In the genomic region with DNA sequence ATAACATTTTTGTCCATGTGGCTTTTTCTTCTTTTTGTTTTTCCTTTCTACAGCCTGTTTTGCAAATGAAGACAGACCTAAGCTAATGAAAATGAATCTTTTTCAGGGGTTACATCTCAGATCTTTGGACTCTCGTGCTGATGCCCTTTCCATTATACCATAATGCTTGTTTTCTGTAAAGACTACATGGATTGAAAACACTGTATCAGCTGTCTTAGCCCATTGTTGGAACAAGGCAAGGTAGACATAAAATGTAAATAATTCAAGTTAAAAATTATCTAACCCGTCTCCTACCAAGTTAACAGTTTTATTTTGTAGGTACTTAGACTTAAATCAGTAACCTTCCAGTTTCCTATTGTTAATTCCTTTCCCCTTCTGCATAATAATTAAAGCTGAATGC, we compare ENCODE assay signal across 12 cellular contexts. TPM values are rescaled to one million over a fixed set of nuclear protein-coding genes. Genes with fewer than 3 reads are reported as not detected.
DNase-seq lines count a peak whose midpoint lies in the region; ATAC-seq and TF ChIP-seq lines count a peak whose summit lies in the region.
"Had no signal": no experiment of that assay in that cellular context is flagged by ENCODE, and none has a peak within 500 bp of the region (broad histone marks: within the 10 kb centered on the region; RNA-seq: fewer than 3 reads in every experiment).

No MANE protein-coding gene starts in this region.

- peaks cover 26 to 48% (median 38%) of the 10 kb centered on the region in 10 experiments; a peak in 19 of 20 replicates for H3K4me1 ChIP-seq in BLaER1 treated with 17β-estradiol and CSF1 and Interleukin-3, amounts not matched to agents 10 nM and 100 nM
- H3K4me1 ChIP-seq in GM23338 (ENCODE audit: insufficient read depth) (peaks cover 37% of the 10 kb centered on the region), neutrophil (ENCODE audit: control insufficient read depth in 1 of 2, insufficient read depth in 1 of 2, low read depth in 1 of 2, low read length in 1 of 2) (peaks cover 38 to 39% of the 10 kb centered on the region in 2 experiments)

- DNase-seq in GM23338 (ENCODE audit: low spot score) (no peak), iPS-NIHi7 (ENCODE audit: extremely low spot score) (no peak), amygdala (lab: John Stamatoyannopoulos, UW) (no peak), NCI-H748 (lab: John Stamatoyannopoulos, UW; ENCODE audit: unreplicated experiment) (no peak)
- DNase-seq: CD4-positive, CD25-positive, alpha-beta regulatory T cell; DMS79; GOT3 had no signal

- no peak overlapping the region for H3K4me3 ChIP-seq in BLaER1 treated with 17β-estradiol and CSF1 and Interleukin-3, amounts not matched to agents 10 nM and 100 nM
- H3K4me3 ChIP-seq in GM23338, result no peak overlapping the region
- no peak overlapping the region for H3K4me3 ChIP-seq in neutrophil (ENCODE audit: low read depth in 1 of 2, low read length in 1 of 2)
- H3K4me3 ChIP-seq: GM12878, HAP-1 had no signal

- no peaks in the 10 kb centered on the region for H3F3A ChIP-seq in GM23338 (replicated peaks; ENCODE audit: low read depth)

- H3K9me2 ChIP-seq in GM23338 (ENCODE audit: insufficient read depth), result no peaks in the 10 kb centered on the region

- no peaks in the 10 kb centered on the region for H3K9me3 ChIP-seq in BLaER1 treated with 17β-estradiol and CSF1 and Interleukin-3, amounts not matched to agents 10 nM and 100 nM (replicated peaks in 1 of 11)
- H3K9me3 ChIP-seq in neutrophil, result no peaks in the 10 kb centered on the region
- H3K9me3 ChIP-seq: HAP-1 had no signal

- no peak overlapping the region for H3K4me3 Mint-ChIP-seq in GM23338
- H3K4me3 Mint-ChIP-seq in activated T-helper 17 cell treated with anti-CD3 and anti-CD28 coated beads, Interleukin-2, amount 50 U/mL, for 72 hours, result no peak overlapping the region
- H3K4me3 Mint-ChIP-seq: CD4-positive, CD25-positive, alpha-beta regulatory T cell had no signal

- no peaks in the 10 kb centered on the region for H3K27me3 ChIP-seq in BLaER1 treated with 17β-estradiol and CSF1 and Interleukin-3, amounts not matched to agents 10 nM and 100 nM
- H3K27me3 ChIP-seq in GM23338 (ENCODE audit: insufficient read depth), result no peaks in the 10 kb centered on the region
- no peaks in the 10 kb centered on the region for H3K27me3 ChIP-seq in neutrophil

- no peak overlapping the region; the same call in 1 of the 2 replicates for H3K27ac Mint-ChIP-seq in GM23338
- peak overlapping the region; percentile 33 for H3K27ac Mint-ChIP-seq in activated T-helper 17 cell treated with anti-CD3 and anti-CD28 coated beads, Interleukin-2, amount 50 U/mL, for 72 hours

- H3K9me3 Mint-ChIP-seq in GM23338, result no peaks in the 10 kb centered on the region
- H3K9me3 Mint-ChIP-seq in activated T-helper 17 cell treated with anti-CD3 and anti-CD28 coated beads, Interleukin-2, amount 50 U/mL, for 72 hours, result no peaks in the 10 kb centered on the region
- H3K9me3 Mint-ChIP-seq: CD4-positive, CD25-positive, alpha-beta regulatory T cell had no signal

- H3K9ac ChIP-seq in BLaER1 treated with 17β-estradiol and CSF1 and Interleukin-3, amounts not matched to agents 10 nM and 100 nM, result no peak overlapping the region

- peaks cover 0 to 50% (median 10%) of the 10 kb centered on the region in 11 experiments; a peak in 13 of 22 replicates for H3K36me3 ChIP-seq in BLaER1 treated with 17β-estradiol and CSF1 and Interleukin-3, amounts not matched to agents 10 nM and 100 nM
- H3K36me3 ChIP-seq in GM23338 (ENCODE audit: insufficient read depth), result no peaks in the 10 kb centered on the region
- no peaks in the 10 kb centered on the region for H3K36me3 ChIP-seq in neutrophil

- H3K4me1 Mint-ChIP-seq in GM23338, result peaks cover 48% of the 10 kb centered on the region
- peaks cover 35% of the 10 kb centered on the region for H3K4me1 Mint-ChIP-seq in activated T-helper 17 cell treated with anti-CD3 and anti-CD28 coated beads, Interleukin-2, amount 50 U/mL, for 72 hours

- ATAC-seq in GM23338, result no peak
- ATAC-seq in activated T-helper 17 cell treated with anti-CD3 and anti-CD28 coated beads, Interleukin-2, amount 50 U/mL, for 72 hours (replicated peaks), result no peak
- ATAC-seq: GM12878 had no signal

- peaks cover 92% of the 10 kb centered on the region for H3K79me2 ChIP-seq in GM23338 (replicated peaks; ENCODE audit: insufficient read depth)

- peak overlapping the region in 7 of 11 experiments; percentile 9 to 48 (median 35); a peak in 10 of 22 replicates for H3K4me2 ChIP-seq in BLaER1 treated with 17β-estradiol and CSF1 and Interleukin-3, amounts not matched to agents 10 nM and 100 nM
- H3K4me2 ChIP-seq in GM23338, result peak overlapping the region; percentile 20

- peak overlapping the region in 2 of 11 experiments; percentile 10 to 27; a peak in 3 of 22 replicates for H3K27ac ChIP-seq in BLaER1 treated with 17β-estradiol and CSF1 and Interleukin-3, amounts not matched to agents 10 nM and 100 nM
- H3K27ac ChIP-seq in GM23338 (ENCODE audit: low read depth) (peak overlapping the region; percentile 17; the same call in 1 of the 2 replicates), neutrophil (peak overlapping the region; percentile 27)

- no peak for TF ChIP-seq CTCF in GM23338 (conservative IDR thresholded peaks at IDR 0.05; ENCODE audit: low read depth in 2 of 2)
- TF ChIP-seq CTCF in neutrophil (IDR thresholded peaks at IDR 0.05), result no peak

- no peak overlapping the region for H2AFZ ChIP-seq in GM23338

- H3K36me3 Mint-ChIP-seq in GM23338 (ENCODE audit: low read depth), result no peaks in the 10 kb centered on the region
- H3K36me3 Mint-ChIP-seq in activated T-helper 17 cell treated with anti-CD3 and anti-CD28 coated beads, Interleukin-2, amount 50 U/mL, for 72 hours (ENCODE audit: low read depth), result no peaks in the 10 kb centered on the region

- peaks cover 35 to 100% (median 94%) of the 10 kb centered on the region in 11 experiments; a peak in 21 of 22 replicates for H4K20me1 ChIP-seq in BLaER1 treated with 17β-estradiol and CSF1 and Interleukin-3, amounts not matched to agents 10 nM and 100 nM
- peaks cover 31% of the 10 kb centered on the region for H4K20me1 ChIP-seq in GM23338 (replicated peaks; ENCODE audit: insufficient read depth)

- peaks cover 2% of the 10 kb centered on the region for H3K27me3 Mint-ChIP-seq in GM23338 (ENCODE audit: insufficient read depth, low read depth, poor library complexity)
- no peaks in the 10 kb centered on the region for H3K27me3 Mint-ChIP-seq in activated T-helper 17 cell treated with anti-CD3 and anti-CD28 coated beads, Interleukin-2, amount 50 U/mL, for 72 hours
- H3K27me3 Mint-ChIP-seq: CD4-positive, CD25-positive, alpha-beta regulatory T cell had no signal

TF ChIP-seq in GM23338, 12 proteins besides CTCF, POLR2A, EP300 and RAD21 (continues in another document):
- TF ChIP-seq, protein P1, sequence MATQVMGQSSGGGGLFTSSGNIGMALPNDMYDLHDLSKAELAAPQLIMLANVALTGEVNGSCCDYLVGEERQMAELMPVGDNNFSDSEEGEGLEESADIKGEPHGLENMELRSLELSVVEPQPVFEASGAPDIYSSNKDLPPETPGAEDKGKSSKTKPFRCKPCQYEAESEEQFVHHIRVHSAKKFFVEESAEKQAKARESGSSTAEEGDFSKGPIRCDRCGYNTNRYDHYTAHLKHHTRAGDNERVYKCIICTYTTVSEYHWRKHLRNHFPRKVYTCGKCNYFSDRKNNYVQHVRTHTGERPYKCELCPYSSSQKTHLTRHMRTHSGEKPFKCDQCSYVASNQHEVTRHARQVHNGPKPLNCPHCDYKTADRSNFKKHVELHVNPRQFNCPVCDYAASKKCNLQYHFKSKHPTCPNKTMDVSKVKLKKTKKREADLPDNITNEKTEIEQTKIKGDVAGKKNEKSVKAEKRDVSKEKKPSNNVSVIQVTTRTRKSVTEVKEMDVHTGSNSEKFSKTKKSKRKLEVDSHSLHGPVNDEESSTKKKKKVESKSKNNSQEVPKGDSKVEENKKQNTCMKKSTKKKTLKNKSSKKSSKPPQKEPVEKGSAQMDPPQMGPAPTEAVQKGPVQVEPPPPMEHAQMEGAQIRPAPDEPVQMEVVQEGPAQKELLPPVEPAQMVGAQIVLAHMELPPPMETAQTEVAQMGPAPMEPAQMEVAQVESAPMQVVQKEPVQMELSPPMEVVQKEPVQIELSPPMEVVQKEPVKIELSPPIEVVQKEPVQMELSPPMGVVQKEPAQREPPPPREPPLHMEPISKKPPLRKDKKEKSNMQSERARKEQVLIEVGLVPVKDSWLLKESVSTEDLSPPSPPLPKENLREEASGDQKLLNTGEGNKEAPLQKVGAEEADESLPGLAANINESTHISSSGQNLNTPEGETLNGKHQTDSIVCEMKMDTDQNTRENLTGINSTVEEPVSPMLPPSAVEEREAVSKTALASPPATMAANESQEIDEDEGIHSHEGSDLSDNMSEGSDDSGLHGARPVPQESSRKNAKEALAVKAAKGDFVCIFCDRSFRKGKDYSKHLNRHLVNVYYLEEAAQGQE (IDR thresholded peaks at IDR 0.05; ENCODE audit: unreplicated experiment), result no peak
- TF ChIP-seq CREB1 (CRISPR knock-in tag; IDR thresholded peaks at IDR 0.05; ENCODE audit: low read depth) (no peak), POLR2AphosphoS5 (IDR thresholded peaks at IDR 0.05; ENCODE audit: low read depth) (no peak), ZNF114 (CRISPR knock-in tag; IDR thresholded peaks at IDR 0.05) (no peak), JUNB (IDR thresholded peaks at IDR 0.05; ENCODE audit: unreplicated experiment) (no peak)

RNA-seq across cellular contexts. Expression of gene RPRD2, which starts 44.9 kb away (rescaled TPM):
- 18.0 and 20.4 TPM in 2 replicates for total RNA-seq in GM23338 (2014; rRNA removed; shearing (Covaris generic))
- 12.7 and 16.8 TPM in 2 replicates for polyA plus RNA-seq in GM23338 (2016; fragmentation: Nextera tagmentation; extraction: Ambion mirVana)
- total RNA-seq in activated T-helper 17 cell treated with anti-CD3 and anti-CD28 coated beads, Interleukin-2, amount 50 U/mL, for 72 hours, result 10 to 100 TPM; 23.0 to 26.9 TPM
